12 cellular contexts compared by ENCODE assay signal in the genomic region with DNA sequence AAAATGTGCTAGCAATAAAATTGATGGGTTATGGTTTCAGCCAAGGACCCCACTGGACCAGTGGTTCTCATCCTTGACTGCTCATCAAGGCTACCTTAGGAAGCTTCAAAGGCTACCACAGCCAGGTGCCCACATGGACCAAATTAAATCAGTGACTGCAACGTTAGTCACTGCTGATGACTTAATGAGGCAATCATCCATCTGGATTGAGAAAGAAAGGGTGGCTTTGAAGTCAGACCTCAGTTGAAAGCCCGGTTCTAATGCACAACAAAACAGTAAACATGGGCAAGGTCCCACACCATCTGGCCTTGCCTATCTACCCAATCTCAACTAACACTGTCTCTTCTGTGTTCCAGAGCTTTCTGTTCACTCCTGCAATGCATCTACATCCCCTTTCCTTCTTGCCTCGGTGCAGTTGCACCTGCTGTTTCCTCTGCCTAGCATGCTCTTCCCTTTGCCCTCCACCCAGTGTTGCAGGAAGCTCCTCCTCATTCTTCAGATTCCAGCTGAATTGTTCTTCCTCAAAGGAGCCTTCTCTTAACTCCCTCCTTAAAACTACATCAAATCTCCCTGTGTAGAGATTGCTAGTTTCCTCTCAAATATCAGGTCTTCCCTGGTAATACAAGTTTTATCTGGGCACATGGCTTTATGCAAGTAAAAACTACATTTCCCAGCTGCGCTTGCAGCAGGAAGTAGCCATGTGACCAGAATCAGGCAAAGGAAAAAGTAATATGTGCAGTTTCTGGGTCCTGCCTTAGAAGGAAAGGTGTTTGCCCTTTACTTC. TPM values are rescaled to one million over a fixed set of nuclear protein-coding genes. Genes with fewer than 3 reads are reported as not detected.
DNase-seq lines count a peak whose midpoint lies in the region; ATAC-seq and TF ChIP-seq lines count a peak whose summit lies in the region.
"Had no signal": no experiment of that assay in that cellular context is flagged by ENCODE, and none has a peak within 500 bp of the region (broad histone marks: within the 10 kb centered on the region; RNA-seq: fewer than 3 reads in every experiment).

No MANE protein-coding gene starts in this region.

- H3K4me3 Mint-ChIP-seq in HFFc6 (peak overlapping the region; percentile 2; the same call in 1 of the 2 replicates), nephron progenitor cell (no peak overlapping the region)
- H3K4me3 Mint-ChIP-seq: endodermal cell, neural crest cell had no signal

- ATAC-seq in HG02798 (IDR thresholded peaks at IDR 0.05; ENCODE audit: poor library complexity, unreplicated experiment) (no peak), HG02970 (IDR thresholded peaks at IDR 0.05; ENCODE audit: low FRiP score, unreplicated experiment) (no peak)

- DNase-seq in ACHN (peak; percentile 36), HFFc6 (peak; percentile 52), RPMI8226 (peak; percentile 10), fibroblast of gingiva (ENCODE audit: low read depth) (peak; percentile 7), GM13976 (ENCODE audit: low spot score) (no peak), nephron progenitor cell (no peak)
- DNase-seq: endodermal cell; stimulated activated CD4-positive, alpha-beta T cell treated with anti-CD3 and anti-CD28 coated beads, Interleukin-15, amount 100 ng/mL, for 24 hours had no signal

- H3K9me3 Mint-ChIP-seq in HFFc6 (no peaks in the 10 kb centered on the region), nephron progenitor cell (peaks cover 18% of the 10 kb centered on the region)

- no peaks in the 10 kb centered on the region; the same call in 1 of the 2 replicates for H3K27me3 Mint-ChIP-seq in HFFc6 (ENCODE audit: insufficient read depth)
- H3K27me3 Mint-ChIP-seq in nephron progenitor cell (ENCODE audit: low read depth, poor library complexity), result peaks cover 6% of the 10 kb centered on the region

- no peak for TF ChIP-seq CTCF in HFFc6 (IDR thresholded peaks at IDR 0.05)
- no peak for TF ChIP-seq CTCF in GM13976 (IDR thresholded peaks at IDR 0.05; ENCODE audit: borderline replicate concordance, control extremely low read depth, extremely low read depth, insufficient read depth, missing control alignments)
- TF ChIP-seq CTCF in nephron progenitor cell (IDR thresholded peaks at IDR 0.05), result no peak

- in situ Hi-C loops in ACHN (cut with HindIII; ENCODE audit: low pct_ligation_motif_present, low pct_unique_long_range_greater_than_20kb, low sequenced_read_pairs) (loop anchor here (25.0 kb wide), 1 partner anchor 375 kb away; no protein-coding TSS in a partner anchor), GM13976 (cut with MboI; ENCODE audit: low sequenced_read_pairs, unreplicated experiment) (no loop called here)

- H3K4me1 Mint-ChIP-seq in HFFc6 (ENCODE audit: low read depth) (peaks cover 27% of the 10 kb centered on the region), nephron progenitor cell (no peaks in the 10 kb centered on the region)
- H3K4me1 Mint-ChIP-seq: endodermal cell had no signal

- no peaks in the 10 kb centered on the region for H3K36me3 Mint-ChIP-seq in HFFc6 (ENCODE audit: low read depth)
- H3K36me3 Mint-ChIP-seq in nephron progenitor cell (ENCODE audit: low read depth), result peaks cover 13% of the 10 kb centered on the region

- H3K27ac Mint-ChIP-seq in HFFc6, result no peak overlapping the region
- no peak overlapping the region for H3K27ac Mint-ChIP-seq in nephron progenitor cell
- H3K27ac Mint-ChIP-seq: endodermal cell had no signal

RNA-seq across cellular contexts. Expression of gene KCNK18, which starts 10.3 kb away (rescaled TPM):
- total RNA-seq in HFFc6 (2021; fragmentation: NEBNext Ultra II Directional; extraction: Animal tissue kit (Norgen Biotek cat#: 25700)), result not detected
- total RNA-seq: ascending aorta, endodermal cell, neural crest cell had no signal

RNA-seq across cellular contexts. Expression of gene VAX1, which starts 49.0 kb away (rescaled TPM):
- total RNA-seq in HFFc6 (2021; fragmentation: NEBNext Ultra II Directional; extraction: Animal tissue kit (Norgen Biotek cat#: 25700)), result not detected
- total RNA-seq: ascending aorta had no signal

RNA-seq across cellular contexts. Expression of gene SLC18A2, which starts 53.9 kb away (rescaled TPM):
- total RNA-seq in HFFc6 (2021; fragmentation: NEBNext Ultra II Directional; extraction: Animal tissue kit (Norgen Biotek cat#: 25700)), result not detected
- total RNA-seq: ascending aorta had no signal

Comparison
In these comparisons a context has a peak if more than half of its experiments do, and no peak if none do; other contexts are left out.
1. DNase-seq: peak in ACHN (single experiment), HFFc6 (single experiment), RPMI8226 (single experiment) and fibroblast of gingiva (single experiment); none in GM13976 (single experiment) and nephron progenitor cell (single experiment).